In genomic region chr2:9734308-9734707, GRCh38 we compare ENCODE assay signal across 7 cellular contexts.
"Had no signal": no experiment of that assay in that cellular context is flagged by ENCODE, and none has a peak within 500 bp of the region (broad histone marks: within the 10 kb centered on the region; RNA-seq: fewer than 3 reads in every experiment).

No MANE protein-coding gene starts in this region.

- H3K9me3 ChIP-seq: HAP-1 had no signal

- H3K4me2 ChIP-seq: GM23338 had no signal

- H2AFZ ChIP-seq: GM23338 had no signal

- H3K4me3 Mint-ChIP-seq: GM23338 had no signal

- H3K4me1 Mint-ChIP-seq: GM23338 had no signal

- H3K4me1 ChIP-seq: HAP-1 had no signal

- H3K27ac Mint-ChIP-seq: GM23338 had no signal

- FAIRE-seq: H1, H54, HTR-8/SVneo had no signal

- DNase-seq: IMR-90, KBM-7 had no signal
